12 cellular contexts compared by ENCODE assay signal in the genomic region with DNA sequence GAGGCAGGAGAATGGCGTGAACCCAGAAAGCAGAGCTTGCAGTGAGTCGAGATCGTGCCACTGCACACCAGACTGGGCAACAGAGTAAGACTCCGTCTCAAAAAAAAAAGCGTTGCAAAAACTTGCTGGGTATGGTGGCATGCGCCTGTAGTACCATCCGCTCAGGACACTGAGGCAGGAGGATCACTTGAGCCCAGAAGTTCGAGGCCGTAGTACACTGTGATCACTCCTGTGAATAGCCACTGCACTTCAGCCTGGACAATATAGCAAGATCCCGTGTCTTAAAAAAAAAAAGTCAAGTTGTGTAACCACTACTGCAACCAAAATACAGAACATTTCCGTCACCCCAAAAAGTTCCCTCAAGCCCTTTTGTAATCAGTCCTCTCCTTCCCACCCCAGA. TPM values are rescaled to one million over a fixed set of nuclear protein-coding genes. Genes with fewer than 3 reads are reported as not detected.
A peak's percentile ranks its signal among the peaks of the same experiment; 100 is the strongest.
DNase-seq lines count a peak whose midpoint lies in the region; ATAC-seq, FAIRE-seq and TF ChIP-seq lines count a peak whose summit lies in the region.
"Had no signal": no experiment of that assay in that cellular context is flagged by ENCODE, and none has a peak within 500 bp of the region (broad histone marks: within the 10 kb centered on the region; RNA-seq: fewer than 3 reads in every experiment).

No MANE protein-coding gene starts in this region.

- TF ChIP-seq CTCF in Loucy (conservative IDR thresholded peaks at IDR 0.05; ENCODE audit: low read length) = no peak
- no peak for TF ChIP-seq CTCF in coronary artery (IDR thresholded peaks at IDR 0.05)
- TF ChIP-seq CTCF in progenitor cell of endocrine pancreas (IDR thresholded peaks at IDR 0.05; ENCODE audit: unreplicated experiment) = no peak
- TF ChIP-seq CTCF in kidney (IDR thresholded peaks at IDR 0.05; ENCODE audit: borderline replicate concordance, extremely low read depth, insufficient read depth) = no peak

- peaks cover 65% of the 10 kb centered on the region for H3K36me3 Mint-ChIP-seq in activated CD4-positive, alpha-beta T cell treated with anti-CD3 and anti-CD28 coated beads, Interleukin-2, amount 10 ng/mL, durations not matched to agents 7 days and 5 days (ENCODE audit: low read depth)
- peaks cover 17% of the 10 kb centered on the region for H3K36me3 Mint-ChIP-seq in progenitor cell of endocrine pancreas (ENCODE audit: insufficient read depth)

- H3K4me2 ChIP-seq in Loucy (ENCODE audit: low read depth, low read length, poor library complexity, severe bottlenecking) = peak overlapping the region; percentile 96

- H3F3A ChIP-seq in Loucy (ENCODE audit: low read depth) = no peaks in the 10 kb centered on the region

- peaks cover 58% of the 10 kb centered on the region for H3K4me1 Mint-ChIP-seq in activated CD4-positive, alpha-beta T cell treated with anti-CD3 and anti-CD28 coated beads, Interleukin-2, amount 10 ng/mL, durations not matched to agents 7 days and 5 days
- H3K4me1 Mint-ChIP-seq in progenitor cell of endocrine pancreas (ENCODE audit: low read depth) = peaks cover 16% of the 10 kb centered on the region

- H3K9ac ChIP-seq in Loucy (ENCODE audit: low read depth, low read length, poor library complexity, severe bottlenecking) = peak overlapping the region; percentile 99
- H3K9ac ChIP-seq in kidney (ENCODE audit: low read length in 2 of 2) = no peak overlapping the region

- peak overlapping the region; percentile 100 for H3K27ac Mint-ChIP-seq in activated CD4-positive, alpha-beta T cell treated with anti-CD3 and anti-CD28 coated beads, Interleukin-2, amount 10 ng/mL, durations not matched to agents 7 days and 5 days
- peak overlapping the region; percentile 100 for H3K27ac Mint-ChIP-seq in progenitor cell of endocrine pancreas

- FAIRE-seq in kidney (lab: Jason Lieb, UNC) = no peak

- H2AFZ ChIP-seq in Loucy (ENCODE audit: low read length) = no peak overlapping the region

- H3K9me2 ChIP-seq in Loucy (replicated peaks; ENCODE audit: low read depth, low read length) = no peaks in the 10 kb centered on the region

- no peaks in the 10 kb centered on the region for H3K27me3 ChIP-seq in Loucy (ENCODE audit: insufficient read depth, low read length, poor library complexity, severe bottlenecking)

- no peaks in the 10 kb centered on the region for H3K9me3 Mint-ChIP-seq in activated CD4-positive, alpha-beta T cell treated with anti-CD3 and anti-CD28 coated beads, Interleukin-2, amount 10 ng/mL, durations not matched to agents 7 days and 5 days
- H3K9me3 Mint-ChIP-seq in progenitor cell of endocrine pancreas (ENCODE audit: low read depth) = no peaks in the 10 kb centered on the region

- peaks cover 39% of the 10 kb centered on the region for H3K4me1 ChIP-seq in Loucy (ENCODE audit: insufficient read depth, low read length, poor library complexity, severe bottlenecking)
- peaks cover 8 to 19% of the 10 kb centered on the region in 2 donors for H3K4me1 ChIP-seq in kidney (ENCODE audit: control insufficient read depth in 1 of 2, insufficient read depth in 1 of 2, low read depth in 1 of 2, low read length in 2 of 2)

- H3K4me3 ChIP-seq in Loucy (ENCODE audit: low read length, poor library complexity, severe bottlenecking) = peak overlapping the region; percentile 97
- H3K4me3 ChIP-seq in coronary artery = peak overlapping the region; percentile 99
- H3K4me3 ChIP-seq in kidney (ENCODE audit: low read length in 2 of 2) = no peak overlapping the region

- DNase-seq in activated CD4-positive, alpha-beta T cell treated with anti-CD3 and anti-CD28 coated beads, Interleukin-2, amount 10 ng/mL, durations not matched to agents 7 days and 5 days = no peak
- no peak for DNase-seq in activated CD4-positive, alpha-beta T cell treated with anti-CD3 and anti-CD28 coated beads, Interleukin-2, amount 50 U/mL, for 4 hours
- DNase-seq in coronary artery (ENCODE audit: low spot score) = no peak
- DNase-seq in progenitor cell of endocrine pancreas (ENCODE audit: low spot score, unreplicated experiment) = no peak
- no peak for DNase-seq in NCI-H226
- DNase-seq in kidney = no peak
- DNase-seq: ACHN; GDM1; NCI-H2227 treated with DMSO at 0.1 percent for 48 hours; stimulated activated CD4-positive, alpha-beta T cell treated with anti-CD3 and anti-CD28 coated beads, Interleukin-15, amount 100 ng/mL, for 24 hours had no signal

- peaks cover 24% of the 10 kb centered on the region for H4K20me1 ChIP-seq in Loucy (ENCODE audit: insufficient read depth, low read length, poor library complexity, severe bottlenecking)

- POLR2A ChIA-PET in activated CD4-positive, alpha-beta T cell treated with anti-CD3 and anti-CD28 coated beads, Interleukin-2, amount 10 ng/mL, durations not matched to agents 7 days and 5 days (lab: Charles Lee) = no interaction called here

- H3K4me3 Mint-ChIP-seq in activated CD4-positive, alpha-beta T cell treated with anti-CD3 and anti-CD28 coated beads, Interleukin-2, amount 10 ng/mL, durations not matched to agents 7 days and 5 days = peak overlapping the region; percentile 98
- peak overlapping the region; percentile 95 for H3K4me3 Mint-ChIP-seq in progenitor cell of endocrine pancreas (ENCODE audit: low read depth)

- peaks cover 21% of the 10 kb centered on the region; the same call in 1 of the 2 replicates for H3K36me3 ChIP-seq in Loucy (ENCODE audit: insufficient read depth, low read length)
- peaks cover 17 to 27% of the 10 kb centered on the region in 2 donors for H3K36me3 ChIP-seq in kidney (ENCODE audit: control insufficient read depth in 1 of 2, insufficient read depth in 2 of 2, low read length in 2 of 2)

- intact Hi-C loops in kidney (cut with DNase I) = no loop called here

- ATAC-seq in HG02678 (IDR thresholded peaks at IDR 0.05; ENCODE audit: unreplicated experiment) = no peak

- no peaks in the 10 kb centered on the region for H3K9me3 ChIP-seq in Loucy (ENCODE audit: insufficient read depth, low read depth, low read length)
- no peaks in the 10 kb centered on the region for H3K9me3 ChIP-seq in kidney (ENCODE audit: control insufficient read depth in 1 of 2, low read length in 2 of 2)

- H3K27me3 Mint-ChIP-seq in activated CD4-positive, alpha-beta T cell treated with anti-CD3 and anti-CD28 coated beads, Interleukin-2, amount 10 ng/mL, durations not matched to agents 7 days and 5 days = no peaks in the 10 kb centered on the region
- H3K27me3 Mint-ChIP-seq in progenitor cell of endocrine pancreas = no peaks in the 10 kb centered on the region

- peaks cover 83% of the 10 kb centered on the region for H3K79me2 ChIP-seq in Loucy (ENCODE audit: insufficient read depth, low read length)

- H3K27ac ChIP-seq in coronary artery = no peak overlapping the region
- no peak overlapping the region for H3K27ac ChIP-seq in kidney (ENCODE audit: low read depth in 2 of 2, low read length in 2 of 2)

- CTCF ChIA-PET in activated CD4-positive, alpha-beta T cell treated with anti-CD3 and anti-CD28 coated beads, Interleukin-2, amount 10 ng/mL, durations not matched to agents 7 days and 5 days (lab: Charles Lee) = interaction anchor here (2.4 kb wide), 1 partner anchor 61 kb away, joined by 7 read pairs; no protein-coding TSS in a partner anchor

RNA-seq across cellular contexts. Expression of a gene that starts 1.5 kb away (rescaled TPM):
- 100 to 1,000 TPM; 258 to 299 TPM for total RNA-seq in activated CD4-positive, alpha-beta T cell treated with anti-CD3 and anti-CD28 coated beads, Interleukin-2, amount 10 ng/mL, durations not matched to agents 7 days and 5 days
- total RNA-seq in progenitor cell of endocrine pancreas = 129 and 135 TPM in 2 replicates
- 164 TPM for total RNA-seq in kidney
- polyA plus RNA-seq in kidney (ENCODE audit: insufficient read depth, low read depth, low replicate concordance) = 138 TPM

RNA-seq across cellular contexts. Expression of a gene that starts 2.1 kb away (rescaled TPM):
- 10 to 100 TPM; 77.6 to 82.3 TPM for total RNA-seq in activated CD4-positive, alpha-beta T cell treated with anti-CD3 and anti-CD28 coated beads, Interleukin-2, amount 10 ng/mL, durations not matched to agents 7 days and 5 days
- total RNA-seq in progenitor cell of endocrine pancreas (66.6 and 70.8 TPM in 2 replicates), kidney (65.1 TPM)
- 58.4 TPM for polyA plus RNA-seq in kidney (ENCODE audit: insufficient read depth, low read depth, low replicate concordance)

RNA-seq across cellular contexts. Expression of a gene that starts 15.7 kb away (rescaled TPM):
- total RNA-seq in activated CD4-positive, alpha-beta T cell treated with anti-CD3 and anti-CD28 coated beads, Interleukin-2, amount 10 ng/mL, durations not matched to agents 7 days and 5 days = 10 to 100 TPM; 51.1 to 55.3 TPM
- 51.6 and 59.6 TPM in 2 replicates for total RNA-seq in progenitor cell of endocrine pancreas
- total RNA-seq in kidney = 61.0 TPM
- polyA plus RNA-seq in kidney (ENCODE audit: insufficient read depth, low read depth, low replicate concordance) = 27.5 TPM

RNA-seq across cellular contexts. Expression of a gene that starts 24.7 kb away (rescaled TPM):
- total RNA-seq in activated CD4-positive, alpha-beta T cell treated with anti-CD3 and anti-CD28 coated beads, Interleukin-2, amount 10 ng/mL, durations not matched to agents 7 days and 5 days = 10 to 100 TPM; 18.8 to 19.0 TPM
- total RNA-seq in progenitor cell of endocrine pancreas (16.9 and 17.1 TPM in 2 replicates), kidney (31.2 TPM)
- 52.7 TPM for polyA plus RNA-seq in kidney (ENCODE audit: insufficient read depth, low read depth, low replicate concordance)

RNA-seq across cellular contexts. Expression of a gene that starts 44.6 kb away (rescaled TPM):
- 10 to 100 TPM; 42.3 to 47.9 TPM for total RNA-seq in activated CD4-positive, alpha-beta T cell treated with anti-CD3 and anti-CD28 coated beads, Interleukin-2, amount 10 ng/mL, durations not matched to agents 7 days and 5 days
- total RNA-seq in progenitor cell of endocrine pancreas (46.3 and 47.7 TPM in 2 replicates), kidney (31.1 TPM)
- polyA plus RNA-seq in kidney (ENCODE audit: insufficient read depth, low read depth, low replicate concordance) = 51.6 TPM

Comparison
In these comparisons a context has a peak if more than half of its experiments do, and no peak if none do; other contexts are left out.
1. H3K4me3 ChIP-seq: peak in Loucy (single experiment) and coronary artery (single experiment); none in kidney (0 of 2).